Comparison of ENCODE assay signal across 11 cellular contexts in the genomic region with DNA sequence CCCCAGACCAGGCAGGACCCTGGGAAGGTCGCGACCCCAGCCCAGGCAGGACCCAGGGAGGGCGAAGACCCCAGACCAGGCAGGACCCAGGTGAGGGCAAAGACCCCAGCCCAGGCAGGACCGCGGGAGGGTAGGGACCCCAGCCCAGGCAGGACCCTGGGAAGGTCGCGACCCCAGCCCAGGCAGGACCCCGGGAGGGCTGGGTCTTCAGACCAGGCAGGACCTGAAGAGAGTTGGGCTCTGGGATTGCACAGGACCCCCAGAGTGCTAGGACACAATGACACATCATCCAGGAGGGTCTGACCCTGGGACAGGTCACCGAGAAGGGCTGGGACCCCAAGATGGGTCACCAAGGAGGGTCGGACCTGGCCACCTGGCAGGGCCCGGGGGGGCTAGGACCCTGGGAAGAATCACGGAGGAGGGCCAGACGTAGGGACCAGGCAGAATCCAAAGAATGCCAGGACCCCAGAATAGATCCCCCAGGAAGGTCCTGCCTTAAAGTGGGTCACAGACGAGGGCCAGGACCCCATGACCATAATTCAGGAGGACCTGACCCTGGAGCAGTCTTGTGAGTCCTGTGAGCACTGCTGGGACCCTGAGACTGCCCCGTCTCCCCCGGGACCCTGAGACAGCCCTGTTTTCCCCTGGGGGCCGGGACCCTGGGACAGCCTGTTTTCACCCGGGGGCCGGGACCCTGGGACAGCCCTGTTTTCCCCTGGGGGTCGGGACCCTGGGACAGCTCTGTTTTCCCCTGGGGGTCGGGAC. TPM values are rescaled to one million over a fixed set of nuclear protein-coding genes. Genes with fewer than 3 reads are reported as not detected.
DNase-seq lines count a peak whose midpoint lies in the region; ATAC-seq and TF ChIP-seq lines count a peak whose summit lies in the region.
"Had no signal": no experiment of that assay in that cellular context is flagged by ENCODE, and none has a peak within 500 bp of the region (broad histone marks: within the 10 kb centered on the region; RNA-seq: fewer than 3 reads in every experiment).

No MANE protein-coding gene starts in this region.

- H3K4me3 Mint-ChIP-seq in brain: peak overlapping the region; percentile 31 to 73 (median 62)

- H3K4me1 Mint-ChIP-seq in brain: peaks cover 29% of the 10 kb centered on the region

- peaks cover 2% of the 10 kb centered on the region for H3K27me3 ChIP-seq in kidney epithelial cell (ENCODE audit: control insufficient read depth, insufficient read depth, low read length)
- H3K27me3 ChIP-seq in subcutaneous abdominal adipose tissue (ENCODE audit: control insufficient read depth in 5 of 5, insufficient read depth in 4 of 5, low read length in 5 of 5): no peaks in the 10 kb centered on the region
- H3K27me3 ChIP-seq: MG63 had no signal

- H3K9ac ChIP-seq in subcutaneous abdominal adipose tissue (ENCODE audit: low read length in 5 of 5): peak overlapping the region; percentile 68 to 100 (median 93)

- peaks cover 29% of the 10 kb centered on the region for H3K36me3 Mint-ChIP-seq in brain

- peaks cover 1% of the 10 kb centered on the region for H3K36me3 ChIP-seq in kidney epithelial cell (ENCODE audit: control insufficient read depth, insufficient read depth, low read length)
- H3K36me3 ChIP-seq in subcutaneous abdominal adipose tissue (ENCODE audit: control insufficient read depth in 5 of 5, insufficient read depth in 5 of 5, low read length in 5 of 5): peaks cover 0 to 6% (median 0%) of the 10 kb centered on the region in 5 donors
- H3K36me3 ChIP-seq: MG63 had no signal

- H3K27me3 Mint-ChIP-seq in brain: peaks cover 3% of the 10 kb centered on the region
- H3K27me3 Mint-ChIP-seq: activated naive CD8-positive, alpha-beta T cell treated with anti-CD3 and anti-CD28 coated beads, Interleukin-2, amount 50 U/mL, for 24 hours had no signal

- H3K27ac ChIP-seq in subcutaneous abdominal adipose tissue (ENCODE audit: low read depth, low read length): no peak overlapping the region

- H3K9me3 ChIP-seq in subcutaneous abdominal adipose tissue (ENCODE audit: control insufficient read depth in 5 of 5, low read length in 5 of 5): no peaks in the 10 kb centered on the region
- H3K9me3 ChIP-seq: MG63 had no signal

- H3K27ac Mint-ChIP-seq in brain: peak overlapping the region in 1 of 5 experiments; percentile 52
- H3K27ac Mint-ChIP-seq: activated naive CD8-positive, alpha-beta T cell treated with anti-CD3 and anti-CD28 coated beads, Interleukin-2, amount 50 U/mL, for 24 hours had no signal

- ATAC-seq in HG03354 (IDR thresholded peaks at IDR 0.05; ENCODE audit: poor library complexity, severe bottlenecking, unreplicated experiment) (no peak), GM18511 (IDR thresholded peaks at IDR 0.05; ENCODE audit: unreplicated experiment) (no peak), GM21717 (IDR thresholded peaks at IDR 0.05; ENCODE audit: unreplicated experiment) (no peak)
- ATAC-seq: activated naive CD8-positive, alpha-beta T cell treated with anti-CD3 and anti-CD28 coated beads, Interleukin-2, amount 50 U/mL, for 24 hours had no signal

- H3K9me3 Mint-ChIP-seq in brain: peaks cover 0 to 21% (median 5%) of the 10 kb centered on the region in 5 experiments
- H3K9me3 Mint-ChIP-seq: activated naive CD8-positive, alpha-beta T cell treated with anti-CD3 and anti-CD28 coated beads, Interleukin-2, amount 50 U/mL, for 24 hours had no signal

- TF ChIP-seq CTCF in HFF-Myc (IDR thresholded peaks at IDR 0.05; ENCODE audit: low read depth, low read length, missing control alignments) (no peak), brain (conservative IDR thresholded peaks at IDR 0.05) (no peak), kidney epithelial cell (IDR thresholded peaks at IDR 0.05; ENCODE audit: insufficient read depth, low read length, poor library complexity, severe bottlenecking) (no peak)

- H3K4me3 ChIP-seq in HFF-Myc (replicated peaks; ENCODE audit: low read depth, low read length): peak overlapping the region; percentile 95
- peak overlapping the region; percentile 94 for H3K4me3 ChIP-seq in kidney epithelial cell (ENCODE audit: low read depth, low read length)
- H3K4me3 ChIP-seq in subcutaneous abdominal adipose tissue (ENCODE audit: low read depth in 1 of 5, low read length in 5 of 5): peak overlapping the region; percentile 40 to 83 (median 57)

- no peak for DNase-seq in HFF-Myc (ENCODE audit: extremely low read depth, low read depth)
- DNase-seq in kidney epithelial cell (ENCODE audit: low read depth): no peak
- DNase-seq in NAMALWA (ENCODE audit: low spot score): no peak
- DNase-seq: activated naive CD8-positive, alpha-beta T cell treated with anti-CD3 and anti-CD28 coated beads, Interleukin-2, amount 50 U/mL, for 24 hours; MG63; midbrain had no signal

- H3K4me1 ChIP-seq in subcutaneous abdominal adipose tissue (ENCODE audit: control insufficient read depth in 5 of 5, insufficient read depth in 5 of 5, low read length in 5 of 5): peaks cover 4 to 51% (median 36%) of the 10 kb centered on the region in 5 donors

RNA-seq across cellular contexts. Expression of a gene that starts 1.4 kb away (rescaled TPM):
- polyA plus RNA-seq in brain (ENCODE audit: insufficient read depth, low read depth, low replicate concordance): 27.6 TPM
- 49.6 and 58.5 TPM in 2 replicates for total RNA-seq in kidney epithelial cell

RNA-seq across cellular contexts. Expression of a gene that starts 18.1 kb away (rescaled TPM):
- polyA plus RNA-seq in brain (ENCODE audit: insufficient read depth, low read depth, low replicate concordance): 1.0 TPM
- total RNA-seq in kidney epithelial cell: 3.4 and 3.7 TPM in 2 replicates

RNA-seq across cellular contexts. Expression of a gene that starts 32.7 kb away (rescaled TPM):
- polyA plus RNA-seq in brain (ENCODE audit: insufficient read depth, low read depth, low replicate concordance): 11.6 TPM
- total RNA-seq in kidney epithelial cell: 7.8 and 7.9 TPM in 2 replicates

RNA-seq across cellular contexts. Expression of a gene that starts 32.9 kb away (rescaled TPM):
- polyA plus RNA-seq in brain (ENCODE audit: insufficient read depth, low read depth, low replicate concordance): 717 TPM
- 116 and 182 TPM in 2 replicates for total RNA-seq in kidney epithelial cell
